In genomic region chr3:157113832-157114505, GRCh38 we compare ENCODE assay signal across 1 cellular context.
TF ChIP-seq lines count a peak whose summit lies in the region.

No MANE protein-coding gene starts in this region.

TF ChIP-seq in HepG2, 621 proteins besides CTCF, POLR2A, EP300 and RAD21 (continued from another document):
- no peak for TF ChIP-seq ZNF710 (CRISPR knock-in tag; IDR thresholded peaks at IDR 0.05; ENCODE audit: borderline replicate concordance)
- no peak for TF ChIP-seq MEIS2 (CRISPR knock-in tag; IDR thresholded peaks at IDR 0.05)
- no peak for TF ChIP-seq ZFP1 (CRISPR knock-in tag; IDR thresholded peaks at IDR 0.05)
- TF ChIP-seq ZC3H13 (CRISPR knock-in tag; IDR thresholded peaks at IDR 0.05): no peak
- TF ChIP-seq MAFG (CRISPR knock-in tag; IDR thresholded peaks at IDR 0.05): no peak
- no peak for TF ChIP-seq ZNF18 (CRISPR knock-in tag; IDR thresholded peaks at IDR 0.05; ENCODE audit: insufficient replicate concordance)
- no peak for TF ChIP-seq ZNF331 (CRISPR knock-in tag; IDR thresholded peaks at IDR 0.05)
